Comparison of ENCODE assay signal across 28 cellular contexts in genomic region chr2:235570966-235571692, GRCh38.
A peak's percentile ranks its signal among the peaks of the same experiment; 100 is the strongest.
DNase-seq lines count a peak whose midpoint lies in the region; ATAC-seq, FAIRE-seq and TF ChIP-seq lines count a peak whose summit lies in the region.
"Had no signal": no experiment of that assay in that cellular context is flagged by ENCODE, and none has a peak within 500 bp of the region (broad histone marks: within the 10 kb centered on the region; RNA-seq: fewer than 3 reads in every experiment).

No MANE protein-coding gene starts in this region.

- no peak overlapping the region for H3K4me3 ChIP-seq in Caco-2 (ENCODE audit: low read depth, low read length)
- H3K4me3 ChIP-seq in K562, result no peak overlapping the region
- no peak overlapping the region for H3K4me3 ChIP-seq in mesodermal cell (ENCODE audit: extremely low read depth, insufficient read depth, low read length, poor library complexity, severe bottlenecking)
- no peak overlapping the region for H3K4me3 ChIP-seq in suprapubic skin
- H3K4me3 ChIP-seq: A549, ascending aorta had no signal

- peaks cover 82% of the 10 kb centered on the region for H3K79me2 ChIP-seq in K562 (ENCODE audit: control insufficient read depth, insufficient read depth, low read length)

- no peak for TF ChIP-seq RAD21 in K562 (CRISPR knock-in tag; conservative IDR thresholded peaks at IDR 0.05 in 1 of 2, IDR thresholded peaks at IDR 0.05 in 1 of 2)

- FAIRE-seq in K562 (lab: Jason Lieb, UNC), result peak; percentile 71
- FAIRE-seq: A549, small intestine had no signal

- CTCF ChIA-PET in Caco-2 (lab: Charles Lee), result no interaction called here
- CTCF ChIA-PET in K562 (lab: Yijun Ruan, JAX; ENCODE audit: low intra/inter-chr PET ratio), result no interaction called here

- H3K36me3 ChIP-seq in Caco-2 (ENCODE audit: control insufficient read depth, insufficient read depth, low read length) (no peaks in the 10 kb centered on the region), K562 (ENCODE audit: control insufficient read depth, insufficient read depth, low read length) (no peaks in the 10 kb centered on the region; the same call in 2 of the 3 replicates), mesodermal cell (ENCODE audit: control insufficient read depth, insufficient read depth, low read length) (peaks cover 12% of the 10 kb centered on the region), suprapubic skin (no peaks in the 10 kb centered on the region)
- H3K36me3 ChIP-seq: ascending aorta had no signal

- H3K36me3 Mint-ChIP-seq in Caco-2 (ENCODE audit: insufficient read depth, unreplicated experiment), result peaks cover 12% of the 10 kb centered on the region
- H3K36me3 Mint-ChIP-seq: activated naive CD8-positive, alpha-beta T cell; natural killer cell treated with Interleukin-12 subunit alpha and Interleukin-12 subunit beta and Interleukin-15 and Interleukin-18, amount 100 ng/mL, for 72 hours had no signal

- H3K27ac ChIP-seq in K562 (ENCODE audit: extremely low read depth, low read depth, low read length) (peak overlapping the region; percentile 30; the same call in 1 of the 3 replicates), mesodermal cell (ENCODE audit: low read depth, low read length, severe bottlenecking) (peak overlapping the region; percentile 7), suprapubic skin (no peak overlapping the region)
- H3K27ac ChIP-seq: A549, ascending aorta, epithelial cell of prostate, HL-60 had no signal

- TF ChIP-seq EP300 in K562 (IDR thresholded peaks at IDR 0.05; ENCODE audit: low read length), result no peak
- no peak for TF ChIP-seq EP300 in suprapubic skin (IDR thresholded peaks at IDR 0.05)

- H3K4me3 Mint-ChIP-seq in Caco-2 (ENCODE audit: unreplicated experiment), result peak overlapping the region; percentile 56
- H3K4me3 Mint-ChIP-seq: activated naive CD8-positive, alpha-beta T cell; natural killer cell treated with Interleukin-12 subunit alpha and Interleukin-12 subunit beta and Interleukin-15 and Interleukin-18, amount 100 ng/mL, for 72 hours had no signal

- no peak overlapping the region for H3K4me2 ChIP-seq in K562 (ENCODE audit: insufficient read depth, low read length)
- H3K4me2 ChIP-seq: A549 had no signal

- no peaks in the 10 kb centered on the region for H3K9me3 ChIP-seq in Caco-2
- no peaks in the 10 kb centered on the region for H3K9me3 ChIP-seq in K562 (replicated peaks; ENCODE audit: control insufficient read depth, insufficient read depth, low read depth, low read length)
- H3K9me3 ChIP-seq in mesodermal cell (ENCODE audit: control insufficient read depth, low read length), result peaks cover 16% of the 10 kb centered on the region
- no peaks in the 10 kb centered on the region for H3K9me3 ChIP-seq in suprapubic skin

- H3K4me1 ChIP-seq in Caco-2 (peaks cover 23% of the 10 kb centered on the region), K562 (replicated peaks in 1 of 2; ENCODE audit: control insufficient read depth in 2 of 2, insufficient read depth in 2 of 2, low read length in 2 of 2) (peaks cover 5% of the 10 kb centered on the region in 2 experiments; a peak in 2 of 5 replicates), mesodermal cell (ENCODE audit: control insufficient read depth, insufficient read depth, low read length, poor library complexity, severe bottlenecking) (peaks cover 26% of the 10 kb centered on the region), suprapubic skin (no peaks in the 10 kb centered on the region)
- H3K4me1 ChIP-seq: A549, ascending aorta had no signal

- H3K27me3 ChIP-seq in Caco-2 (replicated peaks; ENCODE audit: control insufficient read depth, insufficient read depth, low read length) (no peaks in the 10 kb centered on the region), K562 (ENCODE audit: control insufficient read depth in 2 of 2, insufficient read depth in 2 of 2, low read length in 2 of 2) (no peaks in the 10 kb centered on the region), suprapubic skin (no peaks in the 10 kb centered on the region)
- H3K27me3 ChIP-seq: ascending aorta, dorsolateral prefrontal cortex had no signal

- 55% methylated on average over 9 of the region's 9 CpGs for WGBS in K562 (ENCODE audit: insufficient coverage, low coverage, missing lambda C conversion rate)
- 96% methylated on average over 4 to 6 of the region's 9 CpGs for WGBS in mesodermal cell (ENCODE audit: insufficient coverage in 2 of 2), 2 experiments
- 96% methylated on average over 9 of the region's 9 CpGs for WGBS in suprapubic skin

- POLR2A ChIA-PET in Caco-2 (lab: Charles Lee) (no interaction called here), K562 (lab: Yijun Ruan, JAX) (no interaction called here)

- intact Hi-C loops in Caco-2 (cut with micrococcal nuclease; ENCODE audit: unreplicated experiment), result no loop called here
- intact Hi-C loops in K562 (cut with micrococcal nuclease), result no loop called here

- BruUV-seq in Caco-2 (replicated peaks; lab: Mats Ljungman, UMichigan), result TSS peak; percentile 61
- BruUV-seq in K562 (replicated peaks; lab: Mats Ljungman, UMichigan), result no TSS peak

- TF ChIP-seq CTCF in Caco-2 (IDR thresholded peaks at IDR 0.05; ENCODE audit: insufficient read depth in 1 of 2, low read depth in 1 of 2, low read length in 1 of 2, severe bottlenecking in 1 of 2, unreplicated experiment in 1 of 2) (no peak), K562 (IDR thresholded peaks at IDR 0.05 in 2 of 3, conservative IDR thresholded peaks at IDR 0.05 in 1 of 3; ENCODE audit: insufficient read depth in 2 of 3, low read depth in 1 of 3, low read length in 3 of 3) (no peak), suprapubic skin (IDR thresholded peaks at IDR 0.05) (no peak)

- no peaks in the 10 kb centered on the region for H3K9me1 ChIP-seq in K562 (ENCODE audit: control insufficient read depth, insufficient read depth, low read length)

- DNase-seq in Caco-2 (no peak), K562 (ENCODE audit: extremely low read depth in 1 of 4, low spot score in 3 of 4) (peak in 1 of 4 experiments; percentile 25), suprapubic skin (ENCODE audit: low spot score in 2 of 2) (no peak), HT-29 (ENCODE audit: low spot score) (no peak), NCI-H446 (lab: John Stamatoyannopoulos, UW) (no peak)
- DNase-seq: activated CD8-positive, alpha-beta memory T cell treated with anti-CD3 and anti-CD28 coated beads, Interleukin-2, amount 50 U/mL, for 48 hours; central memory CD4-positive, alpha-beta T cell; COR-L47; dorsolateral prefrontal cortex; head of caudate nucleus; midbrain; NCI-H1092 treated with DMSO at 0.1 percent for 48 hours; NCI-H187 treated with DMSO at 0.1 percent for 48 hours; NCI-H69; retina; small intestine; stimulated activated CD4-positive, alpha-beta T cell treated with anti-CD3 and anti-CD28 coated beads, Interleukin-2, amount 100 ng/mL, for 24 hours had no signal

- no peak overlapping the region for H2AFZ ChIP-seq in K562 (ENCODE audit: low read depth, low read length)

- ATAC-seq in HG02981 (IDR thresholded peaks at IDR 0.05; ENCODE audit: unreplicated experiment) (peak; percentile 64), K562 (peak; percentile 72), HG02885 (IDR thresholded peaks at IDR 0.05; ENCODE audit: poor library complexity, unreplicated experiment) (no peak)
- ATAC-seq: A549; left lobe of liver; natural killer cell treated with Interleukin-12 subunit alpha and Interleukin-12 subunit beta and Interleukin-15 and Interleukin-18, amount 100 ng/mL, for 72 hours had no signal

- H3K27ac Mint-ChIP-seq in Caco-2 (ENCODE audit: unreplicated experiment), result peak overlapping the region; percentile 86
- H3K27ac Mint-ChIP-seq: activated naive CD8-positive, alpha-beta T cell; activated T-helper 2 cell treated with anti-CD3 and anti-CD28 coated beads, Interferon-gamma antibody, Interleukin-2, Interleukin-4, amounts not matched to agents 10 μg/mL and 5 μg/mL and 100 μg/mL, durations not matched to agents 14 hours and 24 hours and 36 hours; natural killer cell treated with Interleukin-12 subunit alpha and Interleukin-12 subunit beta and Interleukin-15 and Interleukin-18, amount 100 ng/mL, for 72 hours had no signal

- no peaks in the 10 kb centered on the region for H3K9me3 Mint-ChIP-seq in Caco-2 (ENCODE audit: unreplicated experiment)
- H3K9me3 Mint-ChIP-seq: activated T-helper 2 cell treated with anti-CD3 and anti-CD28 coated beads, Interferon-gamma antibody, Interleukin-2, Interleukin-4, amounts not matched to agents 10 μg/mL and 5 μg/mL and 100 μg/mL, durations not matched to agents 14 hours and 24 hours and 36 hours; natural killer cell treated with Interleukin-12 subunit alpha and Interleukin-12 subunit beta and Interleukin-15 and Interleukin-18, amount 100 ng/mL, for 72 hours had no signal

- peaks cover 33% of the 10 kb centered on the region for H4K20me1 ChIP-seq in K562 (replicated peaks; ENCODE audit: control insufficient read depth, insufficient read depth, low read length)

- no peaks in the 10 kb centered on the region for H3K27me3 Mint-ChIP-seq in Caco-2 (ENCODE audit: insufficient read depth, unreplicated experiment)

- in situ Hi-C loops in K562 (cut with MboI), result no loop called here

- no peak overlapping the region for H3K9ac ChIP-seq in K562 (ENCODE audit: insufficient read depth in 1 of 2, low read depth in 2 of 2, low read length in 2 of 2)

- TF ChIP-seq POLR2A in K562 (conservative IDR thresholded peaks at IDR 0.05), result no peak
- TF ChIP-seq POLR2A in suprapubic skin (IDR thresholded peaks at IDR 0.05), result no peak

- H3K4me1 Mint-ChIP-seq in Caco-2 (ENCODE audit: low read depth, unreplicated experiment), result peaks cover 20% of the 10 kb centered on the region

TF ChIP-seq in K562, 482 proteins besides CTCF, POLR2A, EP300 and RAD21 (continues in another document):
- TF ChIP-seq FOXK2 (conservative IDR thresholded peaks at IDR 0.05 in 1 of 2, IDR thresholded peaks at IDR 0.05 in 1 of 2; ENCODE audit: low read depth in 2 of 2) (0 out of 4 replicates have a peak, but pooled peaks of 1 of the 2 experiments have one; percentile 46), CHD2 (IDR thresholded peaks at IDR 0.05; ENCODE audit: low read depth, low read length) (peak; percentile 77; the same call in 1 of the 2 replicates)
